19 cellular contexts compared by ENCODE assay signal in the genomic region with DNA sequence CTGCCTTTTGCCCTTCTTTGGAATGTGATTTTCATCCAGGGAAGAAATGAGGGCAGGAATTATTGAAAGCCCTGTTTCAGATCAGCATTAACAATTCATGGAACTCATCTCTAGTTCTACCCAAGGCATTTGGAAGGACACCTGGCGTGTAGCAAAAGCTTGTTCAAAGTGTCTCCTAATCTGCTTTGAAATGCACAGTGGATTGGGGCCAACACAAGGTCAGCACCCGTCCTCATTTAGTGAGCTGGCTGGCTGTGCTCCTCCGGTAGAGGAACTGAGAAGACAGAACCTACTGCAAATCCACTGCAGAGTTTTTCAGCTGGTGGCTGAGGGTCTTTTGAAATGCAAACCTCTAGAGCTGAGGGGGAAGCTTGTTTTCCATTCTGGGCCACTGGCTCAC.
DNase-seq lines count a peak whose midpoint lies in the region; ATAC-seq and TF ChIP-seq lines count a peak whose summit lies in the region.
"Had no signal": no experiment of that assay in that cellular context is flagged by ENCODE, and none has a peak within 500 bp of the region (broad histone marks: within the 10 kb centered on the region; RNA-seq: fewer than 3 reads in every experiment).

No MANE protein-coding gene starts in this region.

- no peaks in the 10 kb centered on the region; the same call in 1 of the 2 replicates for H3K27me3 ChIP-seq in H7 (ENCODE audit: control insufficient read depth, insufficient read depth, low read length)
- H3K27me3 ChIP-seq in NT2/D1 (ENCODE audit: insufficient read depth, insufficient read length): peaks cover 16% of the 10 kb centered on the region
- H3K27me3 ChIP-seq in GM23248 (replicated peaks; ENCODE audit: insufficient read depth): no peaks in the 10 kb centered on the region
- no peaks in the 10 kb centered on the region for H3K27me3 ChIP-seq in PC-9 (ENCODE audit: insufficient read depth, low read depth)
- H3K27me3 ChIP-seq in stomach: no peaks in the 10 kb centered on the region
- H3K27me3 ChIP-seq: ascending aorta, colonic mucosa had no signal

- CTCF ChIA-PET in T-cell (lab: Charles Lee): no interaction called here
- CTCF ChIA-PET in PC-9 (lab: Charles Lee): no interaction called here

- H3K9me2 ChIP-seq in GM23248 (ENCODE audit: insufficient read depth) (no peaks in the 10 kb centered on the region), PC-9 (ENCODE audit: insufficient read depth) (no peaks in the 10 kb centered on the region)

- H3K4me1 Mint-ChIP-seq in nephron progenitor cell (peaks cover 28% of the 10 kb centered on the region), T-cell (peaks cover 10 to 20% (median 13%) of the 10 kb centered on the region in 3 donors)
- H3K4me1 Mint-ChIP-seq: activated CD8-positive, alpha-beta memory T cell treated with anti-CD3 and anti-CD28 coated beads, Interleukin-2, amount 10 ng/mL, durations not matched to agents 7 days and 5 days had no signal

- H3K36me3 Mint-ChIP-seq in nephron progenitor cell (ENCODE audit: low read depth) (peaks cover 8% of the 10 kb centered on the region), T-cell (peaks cover 11% of the 10 kb centered on the region)

- H3K27ac ChIP-seq in GM23248 (no peak overlapping the region), PC-9 (no peak overlapping the region), stomach (no peak overlapping the region)
- H3K27ac ChIP-seq: ascending aorta, colonic mucosa had no signal

- no peak for TF ChIP-seq POLR2A in stomach (IDR thresholded peaks at IDR 0.05)

- H3K27ac Mint-ChIP-seq in nephron progenitor cell (no peak overlapping the region), T-cell (no peak overlapping the region)
- H3K27ac Mint-ChIP-seq: activated CD8-positive, alpha-beta memory T cell treated with anti-CD3 and anti-CD28 coated beads, Interleukin-2, amount 10 ng/mL, durations not matched to agents 7 days and 5 days had no signal

- in situ Hi-C loops in GM23248 (cut with MboI): no loop called here

- H3K4me3 Mint-ChIP-seq in nephron progenitor cell (no peak overlapping the region), T-cell (no peak overlapping the region)
- H3K4me3 Mint-ChIP-seq: activated CD8-positive, alpha-beta memory T cell treated with anti-CD3 and anti-CD28 coated beads, Interleukin-2, amount 10 ng/mL, durations not matched to agents 7 days and 5 days; neural crest cell had no signal

- no peak for TF ChIP-seq EP300 in stomach (IDR thresholded peaks at IDR 0.05)

- POLR2A ChIA-PET in T-cell (lab: Charles Lee): no interaction called here
- POLR2A ChIA-PET in PC-9 (lab: Charles Lee; ENCODE audit: unreplicated experiment): no interaction called here

- no peaks in the 10 kb centered on the region for H3K79me2 ChIP-seq in GM23248 (ENCODE audit: insufficient read depth)
- no peaks in the 10 kb centered on the region for H3K79me2 ChIP-seq in PC-9 (ENCODE audit: low read depth)

- no peak overlapping the region for H2AFZ ChIP-seq in GM23248
- no peak overlapping the region for H2AFZ ChIP-seq in PC-9

- peaks cover 5% of the 10 kb centered on the region for H3K4me1 ChIP-seq in NT2/D1 (ENCODE audit: insufficient read depth, insufficient read length)
- H3K4me1 ChIP-seq in GM23248 (ENCODE audit: insufficient read depth): no peaks in the 10 kb centered on the region
- no peaks in the 10 kb centered on the region for H3K4me1 ChIP-seq in PC-9 (replicated peaks; ENCODE audit: insufficient read depth)
- no peaks in the 10 kb centered on the region for H3K4me1 ChIP-seq in stomach
- H3K4me1 ChIP-seq: ascending aorta, colonic mucosa had no signal

- H4K20me1 ChIP-seq in GM23248 (ENCODE audit: insufficient read depth) (no peaks in the 10 kb centered on the region), PC-9 (ENCODE audit: insufficient read depth) (no peaks in the 10 kb centered on the region)

- H3K9me3 Mint-ChIP-seq in nephron progenitor cell (peaks cover 17% of the 10 kb centered on the region), T-cell (peaks cover 0 to 16% (median 5%) of the 10 kb centered on the region in 3 donors)

- H3K9ac ChIP-seq in NT2/D1 (ENCODE audit: insufficient read length, low read depth) (no peak overlapping the region), GM23248 (no peak overlapping the region)

- H3K4me2 ChIP-seq in GM23248 (ENCODE audit: unreplicated experiment) (no peak overlapping the region), PC-9 (no peak overlapping the region)

- ATAC-seq in GM18868 (IDR thresholded peaks at IDR 0.05; ENCODE audit: unreplicated experiment): peak; percentile 56
- no peak for ATAC-seq in T-cell (replicated peaks in 1 of 4)
- ATAC-seq: activated CD8-positive, alpha-beta memory T cell treated with anti-CD3 and anti-CD28 coated beads, Interleukin-2, amount 10 ng/mL, durations not matched to agents 7 days and 5 days had no signal

- H3K27me3 Mint-ChIP-seq in nephron progenitor cell (ENCODE audit: low read depth, poor library complexity): peaks cover 7% of the 10 kb centered on the region
- H3K27me3 Mint-ChIP-seq in T-cell: no peaks in the 10 kb centered on the region
- H3K27me3 Mint-ChIP-seq: activated CD8-positive, alpha-beta memory T cell treated with anti-CD3 and anti-CD28 coated beads, Interleukin-2, amount 10 ng/mL, durations not matched to agents 7 days and 5 days had no signal

- H3F3A ChIP-seq in GM23248 (ENCODE audit: insufficient read depth) (no peaks in the 10 kb centered on the region), PC-9 (ENCODE audit: insufficient read depth, low read depth) (no peaks in the 10 kb centered on the region)

- BruUV-seq in PC-9 (replicated peaks; lab: Mats Ljungman, UMichigan): no TSS peak

- no peaks in the 10 kb centered on the region for H3K36me3 ChIP-seq in H7 (replicated peaks; ENCODE audit: control insufficient read depth, insufficient read depth, low read length)
- H3K36me3 ChIP-seq in NT2/D1 (ENCODE audit: insufficient read depth, insufficient read length, low read length): no peaks in the 10 kb centered on the region
- no peaks in the 10 kb centered on the region for H3K36me3 ChIP-seq in GM23248 (ENCODE audit: low read depth)
- no peaks in the 10 kb centered on the region for H3K36me3 ChIP-seq in PC-9 (ENCODE audit: low read depth)
- no peaks in the 10 kb centered on the region for H3K36me3 ChIP-seq in stomach
- H3K36me3 ChIP-seq: ascending aorta, colonic mucosa had no signal

- TF ChIP-seq CTCF in nephron progenitor cell (IDR thresholded peaks at IDR 0.05) (no peak), PC-9 (conservative IDR thresholded peaks at IDR 0.05) (no peak), stomach (IDR thresholded peaks at IDR 0.05) (no peak)

- H3K9me3 ChIP-seq in NT2/D1 (ENCODE audit: insufficient read depth, low read length): peaks cover 13% of the 10 kb centered on the region
- no peaks in the 10 kb centered on the region for H3K9me3 ChIP-seq in GM23248 (ENCODE audit: low read depth)
- no peaks in the 10 kb centered on the region for H3K9me3 ChIP-seq in PC-9 (ENCODE audit: insufficient read depth, low read depth)
- H3K9me3 ChIP-seq in stomach: no peaks in the 10 kb centered on the region
- H3K9me3 ChIP-seq: ascending aorta, colonic mucosa had no signal

- H3K4me3 ChIP-seq in H7 (ENCODE audit: insufficient read depth, low read depth, low read length) (no peak overlapping the region), NT2/D1 (ENCODE audit: insufficient read length, low read depth) (no peak overlapping the region), GM23248 (no peak overlapping the region), PC-9 (no peak overlapping the region), stomach (no peak overlapping the region)
- H3K4me3 ChIP-seq: ascending aorta, colonic mucosa had no signal

- peak; percentile 4 for DNase-seq in H7
- DNase-seq in NT2/D1 (ENCODE audit: low read depth, low spot score): peak; percentile 75
- peak; percentile 2 for DNase-seq in nephron progenitor cell
- no peak for DNase-seq in T-cell
- DNase-seq in GM23248: no peak
- DNase-seq in PC-9: no peak
- DNase-seq in stomach: no peak
- DNase-seq: activated CD8-positive, alpha-beta memory T cell treated with anti-CD3 and anti-CD28 coated beads, Interleukin-2, amount 10 ng/mL, durations not matched to agents 7 days and 5 days; activated gamma-delta T cell treated with Interleukin-2 at 50 U/mL for 16 hours; colonic mucosa; erythroblast; islet precursor cell; MM.1S; NCI-H2081; NCI-H69; stimulated activated CD4-positive, alpha-beta T cell treated with anti-CD3 and anti-CD28 coated beads, Interleukin-15, amount 100 ng/mL, for 24 hours had no signal

- intact Hi-C loops in PC-9 (cut with micrococcal nuclease; ENCODE audit: unreplicated experiment): no loop called here
- intact Hi-C loops in stomach (cut with DNase I; ENCODE audit: low total_unique reads): no loop called here

- WGBS in GM23248 (ENCODE audit: low coverage in 1 of 2, low lambda C conversion rate in 2 of 2, missing lambda C conversion rate in 2 of 2), 2 experiments: 76 to 80% methylated on average over 3 of the region's 3 CpGs
- WGBS in stomach, 5 donors: 36 to 63% (median 49%) methylated on average over 3 of the region's 3 CpGs

Comparison
In these comparisons a context has a peak if more than half of its experiments do, and no peak if none do; other contexts are left out.
1. DNase-seq: peak in H7 (single experiment), NT2/D1 (single experiment) and nephron progenitor cell (single experiment); none in T-cell (0 of 34), GM23248 (single experiment), PC-9 (0 of 2) and stomach (single experiment).